ENCODE assay signal across 14 cellular contexts in genomic region chr6:106976270-106976669, GRCh38. TPM values are rescaled to one million over a fixed set of nuclear protein-coding genes. Genes with fewer than 3 reads are reported as not detected.
DNase-seq lines count a peak whose midpoint lies in the region; ATAC-seq, FAIRE-seq and TF ChIP-seq lines count a peak whose summit lies in the region.
"Had no signal": no experiment of that assay in that cellular context is flagged by ENCODE, and none has a peak within 500 bp of the region (broad histone marks: within the 10 kb centered on the region; RNA-seq: fewer than 3 reads in every experiment).

No MANE protein-coding gene starts in this region.

- H2BK120ac ChIP-seq in trophoblast cell (ENCODE audit: insufficient read depth, low read length, poor library complexity): no peak overlapping the region

- no peak for TF ChIP-seq POLR2A in GM12891 (IDR thresholded peaks at IDR 0.05; ENCODE audit: low read depth, low read length)

- CTCF ChIA-PET in PC-3 (lab: Charles Lee): no interaction called here

- H2AFZ ChIP-seq in PC-3 (ENCODE audit: low read length): no peak overlapping the region
- H2AFZ ChIP-seq in trophoblast cell (ENCODE audit: insufficient read depth, low read length, poor library complexity): no peak overlapping the region

- H3K27me3 ChIP-seq in PC-3 (ENCODE audit: low read length) (no peaks in the 10 kb centered on the region), foreskin keratinocyte (no peaks in the 10 kb centered on the region), trophoblast cell (ENCODE audit: insufficient read depth, low read length) (no peaks in the 10 kb centered on the region)
- H3K27me3 ChIP-seq: neutrophil had no signal

- no peak overlapping the region for H4K12ac ChIP-seq in trophoblast cell (ENCODE audit: low read depth, low read length)

- BruUV-seq in PC-3 (replicated peaks; lab: Mats Ljungman, UMichigan): no TSS peak

- no peak overlapping the region for H3K23ac ChIP-seq in trophoblast cell (ENCODE audit: low read length)

- no peak overlapping the region for H4K91ac ChIP-seq in trophoblast cell (ENCODE audit: low read depth, low read length)

- H3K9me2 ChIP-seq in PC-3 (replicated peaks; ENCODE audit: low read length): no peaks in the 10 kb centered on the region

- POLR2A ChIA-PET in PC-3 (lab: Charles Lee; ENCODE audit: unreplicated experiment): interaction anchor here (0.6 kb wide), 1 partner anchor 284 kb away, joined by 4 read pairs; no protein-coding TSS in a partner anchor

- peaks cover 23% of the 10 kb centered on the region for H4K20me1 ChIP-seq in PC-3 (ENCODE audit: low read length)

- H3K14ac ChIP-seq in trophoblast cell (ENCODE audit: low read length): no peak overlapping the region

- H3K36me3 ChIP-seq in PC-3 (ENCODE audit: low read depth, low read length): no peaks in the 10 kb centered on the region
- peaks cover 0 to 5% of the 10 kb centered on the region in 2 experiments for H3K36me3 ChIP-seq in trophoblast cell (ENCODE audit: control insufficient read depth in 1 of 2, insufficient read depth in 2 of 2, low read length in 2 of 2)
- H3K36me3 ChIP-seq: neutrophil, WERI-Rb-1 had no signal

- no peak for ATAC-seq in PC-3
- ATAC-seq in foreskin keratinocyte: no peak
- no peak for ATAC-seq in HG03432 (IDR thresholded peaks at IDR 0.05; ENCODE audit: unreplicated experiment)
- no peak for ATAC-seq in HG03354 (IDR thresholded peaks at IDR 0.05; ENCODE audit: poor library complexity, severe bottlenecking, unreplicated experiment)

- H3K27ac ChIP-seq in PC-3 (ENCODE audit: low read length) (0 out of 2 replicates have a peak overlapping the region, but pooled peaks have one; percentile 39), foreskin keratinocyte (peak overlapping the region; percentile 90), trophoblast cell (ENCODE audit: low read depth, low read length) (no peak overlapping the region)

- no peak overlapping the region for H3K18ac ChIP-seq in trophoblast cell (ENCODE audit: low read length)

- H3K4me1 ChIP-seq in PC-3 (ENCODE audit: insufficient read depth, low read length): peaks cover 17% of the 10 kb centered on the region
- H3K4me1 ChIP-seq in foreskin keratinocyte: peaks cover 4% of the 10 kb centered on the region
- H3K4me1 ChIP-seq in trophoblast cell (ENCODE audit: control insufficient read depth in 1 of 2, insufficient read depth in 2 of 2, low read length in 2 of 2): peaks cover 3 to 5% of the 10 kb centered on the region in 2 experiments

- no peaks in the 10 kb centered on the region for H3F3A ChIP-seq in PC-3 (ENCODE audit: low read length, unreplicated experiment)

- peaks cover 26% of the 10 kb centered on the region for H3K79me1 ChIP-seq in trophoblast cell (ENCODE audit: low read length)

- H3K4ac ChIP-seq in trophoblast cell (ENCODE audit: low read depth, low read length): no peak overlapping the region

- H3K9ac ChIP-seq in PC-3 (ENCODE audit: low read length) (no peak overlapping the region), trophoblast cell (ENCODE audit: low read length) (no peak overlapping the region)

- H3K79me2 ChIP-seq in PC-3 (ENCODE audit: low read length) (peaks cover 30% of the 10 kb centered on the region), trophoblast cell (ENCODE audit: control insufficient read depth, insufficient read depth, low read length, poor library complexity) (peaks cover 26% of the 10 kb centered on the region)

- H2BK5ac ChIP-seq in trophoblast cell (ENCODE audit: low read depth, low read length, poor library complexity): no peak overlapping the region

- no peaks in the 10 kb centered on the region for H3K9me3 ChIP-seq in PC-3 (ENCODE audit: low read length)
- H3K9me3 ChIP-seq in trophoblast cell (ENCODE audit: insufficient read depth, low read depth, low read length): no peaks in the 10 kb centered on the region
- H3K9me3 ChIP-seq: neutrophil had no signal

- H3K4me3 ChIP-seq in PC-3 (ENCODE audit: low read length) (peak overlapping the region; percentile 82; the same call in 1 of the 2 replicates), trophoblast cell (ENCODE audit: low read depth, low read length) (no peak overlapping the region)

- intact Hi-C loops in PC-3 (cut with micrococcal nuclease): loop anchor here (5.0 to 10.0 kb wide), 4 partner anchors 61 to 639 kb away; no protein-coding TSS in a partner anchor

- H2BK12ac ChIP-seq in trophoblast cell (ENCODE audit: low read length): no peak overlapping the region

- H3K4me2 ChIP-seq in PC-3 (ENCODE audit: low read length) (peak overlapping the region; percentile 78), trophoblast cell (ENCODE audit: low read length) (no peak overlapping the region)

- no peak for FAIRE-seq in GM12891 (lab: Jason Lieb, UNC)
- FAIRE-seq: kidney had no signal

- no peak for TF ChIP-seq CTCF in PC-3 (conservative IDR thresholded peaks at IDR 0.05; ENCODE audit: low read depth, low read length)
- no peak for TF ChIP-seq CTCF in foreskin keratinocyte (conservative IDR thresholded peaks at IDR 0.05)

- no peak overlapping the region for H4K8ac ChIP-seq in trophoblast cell (ENCODE audit: low read depth, low read length)

- no peak overlapping the region for H2AK5ac ChIP-seq in trophoblast cell (ENCODE audit: low read length)

- DNase-seq in GF-D8 (lab: John Stamatoyannopoulos, UW) (peak; percentile 8), PC-3 (peak; percentile 60), foreskin keratinocyte (no peak), trophoblast cell (peak; percentile 42 to 62), CD1c-positive myeloid dendritic cell (ENCODE audit: extremely low spot score) (no peak), GM12891 (ENCODE audit: insufficient read length, low spot score) (no peak)
- DNase-seq: activated CD8-positive, alpha-beta memory T cell treated with anti-CD3 and anti-CD28 coated beads, Interleukin-2, amount 50 U/mL, for 48 hours; KG1; kidney; NCI-H187; WERI-Rb-1 had no signal

- WGBS in trophoblast cell (ENCODE audit: extremely low coverage, insufficient coverage, insufficient read length): no CpG with 5 or more reads among the region's 5 CpGs

TF ChIP-seq in GM12891, 5 proteins besides CTCF, POLR2A, EP300 and RAD21:
- TF ChIP-seq PAX5 (IDR thresholded peaks at IDR 0.05; ENCODE audit: insufficient read depth, low read length, severe bottlenecking) (no peak), POU2F2 (IDR thresholded peaks at IDR 0.05; ENCODE audit: low read depth, low read length) (no peak), POLR2AphosphoS5 (IDR thresholded peaks at IDR 0.05; ENCODE audit: low read depth, low read length) (no peak), SPI1 (IDR thresholded peaks at IDR 0.05; ENCODE audit: low read depth, low read length) (no peak)
TF ChIP-seq in GM12891: peak in this region for 0.

RNA-seq across cellular contexts. Expression of gene CD24, which starts 1.7 kb away (rescaled TPM):
- total RNA-seq in PC-3 (2014; rRNA removed) (117 and 125 TPM in 2 replicates), foreskin keratinocyte (251 and 321 TPM in 2 replicates)
- polyA plus RNA-seq in foreskin keratinocyte: 192 and 206 TPM in 2 replicates
- 1,139 and 1,237 TPM in 2 replicates for polyA plus RNA-seq in trophoblast cell (2013)
- polyA plus RNA-seq in GM12891 (2012; ENCODE audit: low read depth, missing spikeins): 14.5 TPM

RNA-seq across cellular contexts. Expression of gene MTRES1, which starts 51.7 kb away (rescaled TPM):
- total RNA-seq in PC-3 (2014; rRNA removed): 11.3 and 13.2 TPM in 2 replicates
- 18.9 and 19.3 TPM in 2 replicates for total RNA-seq in foreskin keratinocyte
- polyA plus RNA-seq in foreskin keratinocyte: 23.6 and 24.6 TPM in 2 replicates
- polyA plus RNA-seq in trophoblast cell (2013): 15.8 and 16.4 TPM in 2 replicates
- 15.8 TPM for polyA plus RNA-seq in GM12891 (2012; ENCODE audit: low read depth, missing spikeins)

Comparison
In these comparisons a context has a peak if more than half of its experiments do, and no peak if none do; other contexts are left out.
1. DNase-seq: peak in GF-D8 (single experiment), PC-3 (single experiment) and trophoblast cell (2 of 2); none in foreskin keratinocyte (0 of 2), CD1c-positive myeloid dendritic cell (single experiment) and GM12891 (single experiment).